In the genomic region with DNA sequence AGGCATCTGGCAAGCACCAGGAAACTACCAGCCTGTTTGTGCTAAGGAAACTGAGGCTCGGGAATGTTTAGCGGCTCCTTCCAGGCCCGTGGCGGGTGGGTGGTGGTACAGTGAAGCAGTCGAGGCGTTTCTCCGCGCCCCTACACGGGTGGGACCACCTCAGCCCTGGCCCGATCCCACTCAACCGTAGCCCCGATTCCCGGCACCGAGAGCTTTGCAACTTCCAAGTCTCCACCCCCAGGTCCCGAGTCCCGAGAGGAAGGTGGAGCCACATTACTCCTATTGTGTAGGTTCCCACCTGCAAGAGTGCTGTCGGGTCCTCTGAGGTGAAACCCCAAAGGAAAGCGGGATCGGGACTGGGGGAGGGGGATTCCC, we compare ENCODE assay signal across 8 cellular contexts. TPM values are rescaled to one million over a fixed set of nuclear protein-coding genes. Genes with fewer than 3 reads are reported as not detected.
A peak's percentile ranks its signal among the peaks of the same experiment; 100 is the strongest.
DNase-seq lines count a peak whose midpoint lies in the region; ATAC-seq, FAIRE-seq and TF ChIP-seq lines count a peak whose summit lies in the region.

No MANE protein-coding gene starts in this region.

- FAIRE-seq in K562 (lab: Jason Lieb, UNC): no peak

- no peak for DNase-seq in activated CD8-positive, alpha-beta memory T cell treated with anti-CD3 and anti-CD28 coated beads, Interleukin-2, amount 10 ng/mL, durations not matched to agents 7 days and 5 days
- DNase-seq in activated CD8-positive, alpha-beta memory T cell treated with anti-CD3 and anti-CD28 coated beads, Interleukin-2, amount 50 U/mL, for 4 hours: no peak
- DNase-seq in LNCaP clone FGC (ENCODE audit: low read depth): no peak
- no peak for DNase-seq in K562 (ENCODE audit: extremely low read depth in 1 of 4, low spot score in 3 of 4)
- DNase-seq in left lung: peak in 1 of 2 donors; percentile 83
- DNase-seq in tibial artery: peak in 1 of 2 donors; percentile 58
- no peak for DNase-seq in NCI-H748 (lab: John Stamatoyannopoulos, UW; ENCODE audit: unreplicated experiment)

- peak overlapping the region; percentile 92 to 95 for H3K9ac ChIP-seq in K562 (ENCODE audit: insufficient read depth in 1 of 2, low read depth in 2 of 2, low read length in 2 of 2)

- H3K36me3 ChIP-seq in K562 (ENCODE audit: control insufficient read depth, insufficient read depth, low read length): peaks cover 20% of the 10 kb centered on the region; the same call in 2 of the 3 replicates
- peaks cover 0 to 39% of the 10 kb centered on the region in 2 donors for H3K36me3 ChIP-seq in left lung
- peaks cover 12 to 49% (median 13%) of the 10 kb centered on the region in 3 donors for H3K36me3 ChIP-seq in tibial artery

- in situ Hi-C loops in K562 (cut with MboI): no loop called here

- ATAC-seq in activated CD8-positive, alpha-beta memory T cell treated with anti-CD3 and anti-CD28 coated beads, Interleukin-2, amount 10 ng/mL, durations not matched to agents 7 days and 5 days: no peak
- ATAC-seq in K562: peak; percentile 63
- ATAC-seq in left lung: peak; percentile 61
- ATAC-seq in GM21619 (IDR thresholded peaks at IDR 0.05; ENCODE audit: unreplicated experiment): no peak

- 0% methylated on average over 18 of the region's 19 CpGs for WGBS in K562 (ENCODE audit: insufficient coverage, low coverage, missing lambda C conversion rate)

- peaks cover 12% of the 10 kb centered on the region; the same call in 2 of the 3 replicates for H3K79me2 ChIP-seq in K562 (ENCODE audit: control insufficient read depth, insufficient read depth, low read length)

- H3K27me3 Mint-ChIP-seq in activated CD8-positive, alpha-beta memory T cell treated with anti-CD3 and anti-CD28 coated beads, Interleukin-2, amount 10 ng/mL, durations not matched to agents 7 days and 5 days: no peaks in the 10 kb centered on the region

- H3K4me3 ChIP-seq in LNCaP clone FGC (ENCODE audit: low read depth, low read length) (peak overlapping the region; percentile 78), K562 (peak overlapping the region; percentile 65), left lung (peak overlapping the region; percentile 53 to 72), tibial artery (peak overlapping the region; percentile 67 to 77)

- H4K20me1 ChIP-seq in K562 (replicated peaks; ENCODE audit: control insufficient read depth, insufficient read depth, low read length): peaks cover 9% of the 10 kb centered on the region; the same call in 1 of the 2 replicates

- H3K4me1 Mint-ChIP-seq in activated CD8-positive, alpha-beta memory T cell treated with anti-CD3 and anti-CD28 coated beads, Interleukin-2, amount 10 ng/mL, durations not matched to agents 7 days and 5 days: peaks cover 32% of the 10 kb centered on the region

- H3K36me3 Mint-ChIP-seq in activated CD8-positive, alpha-beta memory T cell treated with anti-CD3 and anti-CD28 coated beads, Interleukin-2, amount 10 ng/mL, durations not matched to agents 7 days and 5 days: peaks cover 7% of the 10 kb centered on the region

- TF ChIP-seq RAD21 in K562 (CRISPR knock-in tag; conservative IDR thresholded peaks at IDR 0.05 in 1 of 2, IDR thresholded peaks at IDR 0.05 in 1 of 2): no peak

- CTCF ChIA-PET in activated CD8-positive, alpha-beta memory T cell treated with anti-CD3 and anti-CD28 coated beads, Interleukin-2, amount 10 ng/mL, durations not matched to agents 7 days and 5 days (lab: Charles Lee): interaction anchor here (0.8 to 3.7 kb wide), 16 partner anchors 10 to 198 kb away, joined by 3 to 43 read pairs (median 5); a partner anchor contains a TSS
- CTCF ChIA-PET in K562 (lab: Yijun Ruan, JAX; ENCODE audit: low intra/inter-chr PET ratio): interaction anchor here (2.0 to 4.2 kb wide), 2 partner anchors 72 to 94 kb away, joined by 5 to 50 read pairs; no protein-coding TSS in a partner anchor

- H3K27me3 ChIP-seq in K562 (ENCODE audit: control insufficient read depth in 2 of 2, insufficient read depth in 2 of 2, low read length in 2 of 2) (no peaks in the 10 kb centered on the region), left lung (no peaks in the 10 kb centered on the region), tibial artery (no peaks in the 10 kb centered on the region)

- BruUV-seq in K562 (replicated peaks; lab: Mats Ljungman, UMichigan): TSS peak; percentile 90

- intact Hi-C loops in K562 (cut with micrococcal nuclease) (loop anchor here (1.0 to 5.0 kb wide), 3 partner anchors 40 to 198 kb away; a partner anchor contains a TSS), left lung (cut with DNase I) (no loop called here), tibial artery (cut with DNase I; ENCODE audit: low total_unique reads) (loop anchor here (2.0 kb wide), 1 partner anchor 19 kb away; no protein-coding TSS in a partner anchor)

- no peak for TF ChIP-seq POLR2A in K562 (conservative IDR thresholded peaks at IDR 0.05)

- TF ChIP-seq CTCF in LNCaP clone FGC (IDR thresholded peaks at IDR 0.05; ENCODE audit: control insufficient read depth, extremely low read depth, insufficient read depth): no peak
- TF ChIP-seq CTCF in K562 (IDR thresholded peaks at IDR 0.05 in 2 of 3, conservative IDR thresholded peaks at IDR 0.05 in 1 of 3; ENCODE audit: insufficient read depth in 2 of 3, low read depth in 1 of 3, low read length in 3 of 3): no peak
- no peak for TF ChIP-seq CTCF in left lung (IDR thresholded peaks at IDR 0.05)
- TF ChIP-seq CTCF in tibial artery (IDR thresholded peaks at IDR 0.05): no peak

- peaks cover 3 to 31% of the 10 kb centered on the region in 2 experiments; a peak in 4 of 5 replicates for H3K4me1 ChIP-seq in K562 (replicated peaks in 1 of 2; ENCODE audit: control insufficient read depth in 2 of 2, insufficient read depth in 2 of 2, low read length in 2 of 2)
- peaks cover 5 to 34% of the 10 kb centered on the region in 2 donors for H3K4me1 ChIP-seq in left lung
- peaks cover 0 to 22% (median 15%) of the 10 kb centered on the region in 4 donors for H3K4me1 ChIP-seq in tibial artery

- no peaks in the 10 kb centered on the region for H3K9me3 ChIP-seq in K562 (replicated peaks; ENCODE audit: control insufficient read depth, insufficient read depth, low read depth, low read length)
- H3K9me3 ChIP-seq in left lung: no peaks in the 10 kb centered on the region
- H3K9me3 ChIP-seq in tibial artery: no peaks in the 10 kb centered on the region

- peak overlapping the region; percentile 91 for H3K4me3 Mint-ChIP-seq in activated CD8-positive, alpha-beta memory T cell treated with anti-CD3 and anti-CD28 coated beads, Interleukin-2, amount 10 ng/mL, durations not matched to agents 7 days and 5 days

- no peaks in the 10 kb centered on the region for H3K9me1 ChIP-seq in K562 (ENCODE audit: control insufficient read depth, insufficient read depth, low read length)

- peak overlapping the region; percentile 93 for H3K27ac Mint-ChIP-seq in activated CD8-positive, alpha-beta memory T cell treated with anti-CD3 and anti-CD28 coated beads, Interleukin-2, amount 10 ng/mL, durations not matched to agents 7 days and 5 days

- no peaks in the 10 kb centered on the region for H3K9me3 Mint-ChIP-seq in activated CD8-positive, alpha-beta memory T cell treated with anti-CD3 and anti-CD28 coated beads, Interleukin-2, amount 10 ng/mL, durations not matched to agents 7 days and 5 days (ENCODE audit: low read depth)

- TF ChIP-seq EP300 in K562 (IDR thresholded peaks at IDR 0.05; ENCODE audit: low read length): no peak

- peak overlapping the region; percentile 87 for H3K4me2 ChIP-seq in K562 (ENCODE audit: insufficient read depth, low read length)

- POLR2A ChIA-PET in K562 (lab: Yijun Ruan, JAX): interaction anchor here (0.6 to 2.2 kb wide), 17 partner anchors 8 to 428 kb away, joined by 3 to 18 read pairs (median 4); a partner anchor contains a TSS

- H3K27ac ChIP-seq in K562 (ENCODE audit: extremely low read depth, low read depth, low read length) (peak overlapping the region; percentile 92), left lung (peak overlapping the region; percentile 81 to 84), tibial artery (peak overlapping the region; percentile 84 to 97)

- H2AFZ ChIP-seq in K562 (ENCODE audit: low read depth, low read length): peak overlapping the region; percentile 97

RNA-seq across cellular contexts. Expression of a gene that starts 0.5 kb away (rescaled TPM):
- total RNA-seq in activated CD8-positive, alpha-beta memory T cell treated with anti-CD3 and anti-CD28 coated beads, Interleukin-2, amount 10 ng/mL, durations not matched to agents 7 days and 5 days: 10 to 100 TPM; 54.2 to 79.6 TPM
- total RNA-seq in K562 (2011; cell fraction: chromatin; rRNA removed; ENCODE audit: low replicate concordance): 31.7 and 93.6 TPM in 2 replicates
- total RNA-seq in K562 (2011; cell fraction: nucleolus; rRNA removed): 79.4 and 87.0 TPM in 2 replicates
- 33.9 and 47.9 TPM in 2 replicates for total RNA-seq in K562 (2011; cell fraction: nucleoplasm; rRNA removed)
- 69.2 and 115 TPM in 2 replicates for total RNA-seq in K562 (2014; rRNA removed)
- 24.2 and 35.1 TPM in 2 replicates for total RNA-seq in K562 (2014; rRNA removed; fragmentation: Illumina TruSeq; extraction: Trizol)
- 45.0 and 50.2 TPM in 2 replicates for total RNA-seq in K562 (2015; rRNA removed; fragmentation: Illumina TruSeq; extraction: Trizol)
- 59.4 and 66.3 TPM in 2 replicates for total RNA-seq in K562 (2021)
- 33.0 and 47.6 TPM in 2 replicates for polyA plus RNA-seq in K562 (2011; rRNA removed)
- polyA plus RNA-seq in K562 (2011; cell fraction: cytosol; rRNA removed): 35.9 and 62.9 TPM in 2 replicates
- polyA plus RNA-seq in K562 (2011; cell fraction: nucleus; rRNA removed): 77.2 and 136 TPM in 2 replicates
- 51.4 and 57.3 TPM in 2 replicates for polyA plus RNA-seq in K562 (2012)
- polyA plus RNA-seq in K562 (2014; fragmentation: Illumina TruSeq; extraction: Trizol): 45.0 and 61.6 TPM in 2 replicates
- 1 to 10 TPM; 3.7 to 6.2 TPM for polyA plus RNA-seq in K562 (2014; fragmentation: Nextera tagmentation; extraction: Ambion mirVana)
- polyA plus RNA-seq in K562 (2014; rRNA removed): 43.3 and 56.3 TPM in 2 replicates
- 42.3 and 51.5 TPM in 2 replicates for polyA minus RNA-seq in K562 (2011; rRNA and poly(A)+ RNA removed)
- polyA minus RNA-seq in K562 (2011; cell fraction: cytosol; rRNA and poly(A)+ RNA removed): 58.5 and 65.1 TPM in 2 replicates
- polyA minus RNA-seq in K562 (2011; cell fraction: nucleus; rRNA and poly(A)+ RNA removed): 42.8 and 46.9 TPM in 2 replicates
- 10 to 100 TPM; 46.4 to 68.1 TPM for total RNA-seq in left lung

RNA-seq across cellular contexts. Expression of a gene that starts 13.0 kb away (rescaled TPM):
- total RNA-seq in activated CD8-positive, alpha-beta memory T cell treated with anti-CD3 and anti-CD28 coated beads, Interleukin-2, amount 10 ng/mL, durations not matched to agents 7 days and 5 days: 1 to 10 TPM; 4.1 to 5.7 TPM
- total RNA-seq in K562 (2011; cell fraction: chromatin; rRNA removed; ENCODE audit: low replicate concordance): 7.3 and 22.6 TPM in 2 replicates
- 11.1 and 15.2 TPM in 2 replicates for total RNA-seq in K562 (2011; cell fraction: nucleolus; rRNA removed)
- total RNA-seq in K562 (2011; cell fraction: nucleoplasm; rRNA removed): 8.5 and 9.1 TPM in 2 replicates
- total RNA-seq in K562 (2014; rRNA removed): 3.3 and 5.0 TPM in 2 replicates
- total RNA-seq in K562 (2014; rRNA removed; fragmentation: Illumina TruSeq; extraction: Trizol): 1.3 and 1.9 TPM in 2 replicates
- 3.2 and 3.4 TPM in 2 replicates for total RNA-seq in K562 (2015; rRNA removed; fragmentation: Illumina TruSeq; extraction: Trizol)
- 4.0 and 4.2 TPM in 2 replicates for total RNA-seq in K562 (2021)
- polyA plus RNA-seq in K562 (2011; rRNA removed): 1.4 and 1.6 TPM in 2 replicates
- 1.6 and 3.4 TPM in 2 replicates for polyA plus RNA-seq in K562 (2011; cell fraction: cytosol; rRNA removed)
- 2.8 and 5.6 TPM in 2 replicates for polyA plus RNA-seq in K562 (2011; cell fraction: nucleus; rRNA removed)
- polyA plus RNA-seq in K562 (2012): 2.7 and 4.4 TPM in 2 replicates
- polyA plus RNA-seq in K562 (2014; fragmentation: Illumina TruSeq; extraction: Trizol): 1.9 and 3.3 TPM in 2 replicates
- under 1 TPM; 0.17 to 0.46 TPM for polyA plus RNA-seq in K562 (2014; fragmentation: Nextera tagmentation; extraction: Ambion mirVana)
- polyA plus RNA-seq in K562 (2014; rRNA removed): 2.4 and 2.6 TPM in 2 replicates
- 2.6 and 4.2 TPM in 2 replicates for polyA minus RNA-seq in K562 (2011; rRNA and poly(A)+ RNA removed)
- 1.3 and 4.4 TPM in 2 replicates for polyA minus RNA-seq in K562 (2011; cell fraction: cytosol; rRNA and poly(A)+ RNA removed)
- polyA minus RNA-seq in K562 (2011; cell fraction: nucleus; rRNA and poly(A)+ RNA removed): 6.1 and 6.7 TPM in 2 replicates
- 10 to 100 TPM in 1 of 2 donors, 1 to 10 TPM in 1; 7.5 to 12.9 TPM for total RNA-seq in left lung

RNA-seq across cellular contexts. Expression of a gene that starts 30.7 kb away (rescaled TPM):
- total RNA-seq in activated CD8-positive, alpha-beta memory T cell treated with anti-CD3 and anti-CD28 coated beads, Interleukin-2, amount 10 ng/mL, durations not matched to agents 7 days and 5 days: 10 to 100 TPM; 12.6 to 12.9 TPM
- total RNA-seq in K562 (2011; cell fraction: chromatin; rRNA removed; ENCODE audit: low replicate concordance): 86.7 and 157 TPM in 2 replicates
- 79.0 and 82.0 TPM in 2 replicates for total RNA-seq in K562 (2011; cell fraction: nucleolus; rRNA removed)
- total RNA-seq in K562 (2011; cell fraction: nucleoplasm; rRNA removed): 71.9 and 81.3 TPM in 2 replicates
- total RNA-seq in K562 (2014; rRNA removed) (12.0 and 14.6 TPM in 2 replicates), K562 (2014; rRNA removed; fragmentation: Illumina TruSeq; extraction: Trizol) (8.3 and 9.0 TPM in 2 replicates), K562 (2015; rRNA removed; fragmentation: Illumina TruSeq; extraction: Trizol) (9.6 and 10.9 TPM in 2 replicates), K562 (2021) (12.5 and 15.2 TPM in 2 replicates), left lung (10 to 100 TPM; 22.8 to 37.3 TPM)
- polyA plus RNA-seq in K562 (2011; rRNA removed) (12.1 and 18.8 TPM in 2 replicates), K562 (2014; fragmentation: Illumina TruSeq; extraction: Trizol) (12.3 and 12.7 TPM in 2 replicates), K562 (2014; fragmentation: Nextera tagmentation; extraction: Ambion mirVana) (10 to 100 TPM; 11.1 to 11.3 TPM), K562 (2014; rRNA removed) (11.4 and 19.8 TPM in 2 replicates)
- polyA plus RNA-seq in K562 (2011; cell fraction: cytosol; rRNA removed): 12.9 and 13.3 TPM in 2 replicates
- 49.5 and 74.6 TPM in 2 replicates for polyA plus RNA-seq in K562 (2011; cell fraction: nucleus; rRNA removed)
- polyA plus RNA-seq in K562 (2012): 9.3 and 22.4 TPM in 2 replicates
- 15.0 and 17.2 TPM in 2 replicates for polyA minus RNA-seq in K562 (2011; rRNA and poly(A)+ RNA removed)
- 8.0 and 16.0 TPM in 2 replicates for polyA minus RNA-seq in K562 (2011; cell fraction: cytosol; rRNA and poly(A)+ RNA removed)
- 32.0 and 34.5 TPM in 2 replicates for polyA minus RNA-seq in K562 (2011; cell fraction: nucleus; rRNA and poly(A)+ RNA removed)

RNA-seq across cellular contexts. Expression of a gene that starts 41.1 kb away (rescaled TPM):
- 10 to 100 TPM; 75.5 to 91.3 TPM for total RNA-seq in activated CD8-positive, alpha-beta memory T cell treated with anti-CD3 and anti-CD28 coated beads, Interleukin-2, amount 10 ng/mL, durations not matched to agents 7 days and 5 days
- total RNA-seq in K562 (2011; cell fraction: chromatin; rRNA removed; ENCODE audit: low replicate concordance): 9.4 and 12.2 TPM in 2 replicates
- 16.2 and 19.7 TPM in 2 replicates for total RNA-seq in K562 (2011; cell fraction: nucleolus; rRNA removed)
- total RNA-seq in K562 (2011; cell fraction: nucleoplasm; rRNA removed): 14.8 and 21.9 TPM in 2 replicates
- total RNA-seq in K562 (2014; rRNA removed) (135 and 148 TPM in 2 replicates), K562 (2014; rRNA removed; fragmentation: Illumina TruSeq; extraction: Trizol) (75.0 and 81.4 TPM in 2 replicates), K562 (2015; rRNA removed; fragmentation: Illumina TruSeq; extraction: Trizol) (88.3 and 91.2 TPM in 2 replicates), K562 (2021) (133 and 148 TPM in 2 replicates), left lung (10 to 100 TPM; 29.6 to 39.5 TPM)
- polyA plus RNA-seq in K562 (2011; rRNA removed) (97.6 and 100 TPM in 2 replicates), K562 (2014; fragmentation: Illumina TruSeq; extraction: Trizol) (91.9 and 103 TPM in 2 replicates), K562 (2014; fragmentation: Nextera tagmentation; extraction: Ambion mirVana) (10 to 100 TPM; 33.0 to 43.5 TPM), K562 (2014; rRNA removed) (173 and 208 TPM in 2 replicates)
- polyA plus RNA-seq in K562 (2011; cell fraction: cytosol; rRNA removed): 83.4 and 86.1 TPM in 2 replicates
- 50.6 and 52.0 TPM in 2 replicates for polyA plus RNA-seq in K562 (2011; cell fraction: nucleus; rRNA removed)
- 95.1 and 124 TPM in 2 replicates for polyA plus RNA-seq in K562 (2012)
- polyA minus RNA-seq in K562 (2011; rRNA and poly(A)+ RNA removed): 34.7 and 39.4 TPM in 2 replicates
- 22.9 and 23.3 TPM in 2 replicates for polyA minus RNA-seq in K562 (2011; cell fraction: cytosol; rRNA and poly(A)+ RNA removed)
- polyA minus RNA-seq in K562 (2011; cell fraction: nucleus; rRNA and poly(A)+ RNA removed): 3.2 and 6.6 TPM in 2 replicates

RNA-seq across cellular contexts. Expression of a gene that starts 58.9 kb away (rescaled TPM):
- under 1 TPM in 1 of 2 experiments, not detected in 1; 0.12 TPM for total RNA-seq in activated CD8-positive, alpha-beta memory T cell treated with anti-CD3 and anti-CD28 coated beads, Interleukin-2, amount 10 ng/mL, durations not matched to agents 7 days and 5 days
- total RNA-seq in K562 (2011; cell fraction: chromatin; rRNA removed; ENCODE audit: low replicate concordance): not detected in 2 replicates
- not detected in 2 replicates for total RNA-seq in K562 (2011; cell fraction: nucleolus; rRNA removed)
- not detected in 2 replicates for total RNA-seq in K562 (2011; cell fraction: nucleoplasm; rRNA removed)
- total RNA-seq in K562 (2014; rRNA removed): not detected in 2 replicates
- not detected in 2 replicates for total RNA-seq in K562 (2014; rRNA removed; fragmentation: Illumina TruSeq; extraction: Trizol)
- not detected in 2 replicates for total RNA-seq in K562 (2015; rRNA removed; fragmentation: Illumina TruSeq; extraction: Trizol)
- not detected in 2 replicates for total RNA-seq in K562 (2021)
- not detected in 2 replicates for polyA plus RNA-seq in K562 (2011; rRNA removed)
- 0.01 TPM in 1 of 2 replicates, not detected in the other for polyA plus RNA-seq in K562 (2011; cell fraction: cytosol; rRNA removed)
- not detected in 2 replicates for polyA plus RNA-seq in K562 (2011; cell fraction: nucleus; rRNA removed)
- not detected in 2 replicates for polyA plus RNA-seq in K562 (2012)
- polyA plus RNA-seq in K562 (2014; fragmentation: Illumina TruSeq; extraction: Trizol): not detected in 2 replicates
- not detected for polyA plus RNA-seq in K562 (2014; fragmentation: Nextera tagmentation; extraction: Ambion mirVana)
- not detected in 2 replicates for polyA plus RNA-seq in K562 (2014; rRNA removed)
- not detected in 2 replicates for polyA minus RNA-seq in K562 (2011; rRNA and poly(A)+ RNA removed)
- polyA minus RNA-seq in K562 (2011; cell fraction: cytosol; rRNA and poly(A)+ RNA removed): not detected in 2 replicates
- not detected in 2 replicates for polyA minus RNA-seq in K562 (2011; cell fraction: nucleus; rRNA and poly(A)+ RNA removed)
- under 1 TPM in 1 of 2 donors, not detected in 1; 0.64 TPM for total RNA-seq in left lung

Comparison
In these comparisons a context has a peak if more than half of its experiments do, and no peak if none do; other contexts are left out.
1. ATAC-seq: peak in K562 (single experiment) and left lung (single experiment); none in activated CD8-positive, alpha-beta memory T cell treated with anti-CD3 and anti-CD28 coated beads, Interleukin-2, amount 10 ng/mL, durations not matched to agents 7 days and 5 days (single experiment) and GM21619 (single experiment).
2. intact Hi-C loops: an anchor here in K562 (1.0 to 5.0 kb wide) and tibial artery (2.0 kb wide); none called in left lung.
3. Peak in every context shown above with its lines, with median percentiles within 50 percentile points of each other: H3K4me3 ChIP-seq and H3K27ac ChIP-seq.